In genomic region chr6:44572346-44572745, GRCh38 we compare ENCODE assay signal across 23 cellular contexts.
"Had no signal": no experiment of that assay in that cellular context is flagged by ENCODE, and none has a peak within 500 bp of the region (broad histone marks: within the 10 kb centered on the region; RNA-seq: fewer than 3 reads in every experiment).

No MANE protein-coding gene starts in this region.

- H3K36me3 ChIP-seq: SJSA1 had no signal

- ATAC-seq: K562 had no signal

- DNase-seq: Kasumi-1, NCI-H1048, NCI-H1105, NCI-H1417, NCI-H1436 treated with DMSO at 0.1 percent for 48 hours, NCI-H1694, NCI-H1930, NCI-H2081 treated with DMSO at 0.1 percent for 48 hours, NCI-H2171, NCI-H226, NCI-H446, NCI-H510A, NCI-H524 treated with DMSO at 0.1 percent for 48 hours, NCI-H69, NCI-H774, Right ventricle myocardium superior, RPMI8226, SIG-M5 had no signal

- H3K27me3 ChIP-seq: SJSA1 had no signal

- H3K4me2 ChIP-seq: KMS-11 had no signal

- H3K9ac ChIP-seq: KMS-11 had no signal

- H3K9me3 ChIP-seq: SJSA1 had no signal

- H3K27ac ChIP-seq: HL-60, KMS-11, SJSA1, SK-N-MC had no signal

- H3K4me3 ChIP-seq: K562, SJSA1, SK-N-MC had no signal
